39 cellular contexts compared by ENCODE assay signal in the genomic region with DNA sequence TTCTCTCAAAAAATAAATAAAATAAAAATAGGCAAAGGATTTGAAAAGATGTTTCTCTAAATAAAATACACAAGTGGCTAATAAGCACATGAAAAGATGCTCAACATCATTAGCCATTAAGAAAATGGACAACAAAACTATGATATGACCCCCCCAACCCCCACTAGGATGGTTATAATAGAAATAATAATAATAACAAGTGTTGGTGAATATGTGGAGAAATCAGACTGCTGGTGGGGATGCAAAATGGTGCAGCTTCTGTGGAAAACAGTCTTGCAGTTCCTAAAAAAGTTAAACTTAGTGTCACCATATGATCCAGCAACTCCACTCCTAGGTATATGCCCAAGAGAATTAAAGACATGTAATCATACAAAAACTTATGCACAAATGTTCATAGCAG. TPM values are rescaled to one million over a fixed set of nuclear protein-coding genes. Genes with fewer than 3 reads are reported as not detected.
"Had no signal": no experiment of that assay in that cellular context is flagged by ENCODE, and none has a peak within 500 bp of the region (broad histone marks: within the 10 kb centered on the region; RNA-seq: fewer than 3 reads in every experiment).

No MANE protein-coding gene starts in this region.

- H3K36me3 ChIP-seq: MG63 had no signal

- H3K9me3 ChIP-seq: MG63 had no signal

- H3K4me3 ChIP-seq: MG63 had no signal

- H3K27me3 ChIP-seq: MG63 had no signal

- DNase-seq: Karpas-422, Kasumi-1, MG63, MM.1S, MV-4-11, NCI-H1048, NCI-H1092, NCI-H1092 treated with DMSO at 0.1 percent for 48 hours, NCI-H1105, NCI-H1105 treated with DMSO at 0.1 percent for 48 hours, NCI-H1417, NCI-H1417 treated with DMSO at 0.1 percent for 48 hours, NCI-H1436, NCI-H1436 treated with DMSO at 0.1 percent for 48 hours, NCI-H146, NCI-H1694, NCI-H1694 treated with DMSO at 0.1 percent for 48 hours, NCI-H187, NCI-H187 treated with DMSO at 0.1 percent for 48 hours, NCI-H1930, NCI-H2029, NCI-H2029 treated with DMSO at 0.1 percent for 48 hours, NCI-H2081, NCI-H2081 treated with DMSO at 0.1 percent for 48 hours, NCI-H2107, NCI-H2171, NCI-H2171 treated with DMSO at 0.1 percent for 48 hours, NCI-H2227 treated with DMSO at 0.1 percent for 48 hours, NCI-H226, NCI-H345, NCI-H446, NCI-H446 treated with DMSO at 0.1 percent for 48 hours, NCI-H510A, NCI-H510A treated with DMSO at 0.1 percent for 48 hours, NCI-H524 had no signal

RNA-seq across cellular contexts. Expression of gene MYCBPAP, which starts 9.0 kb away (rescaled TPM):
- total RNA-seq: M059J had no signal

RNA-seq across cellular contexts. Expression of gene CHAD, which starts 30.6 kb away (rescaled TPM):
- total RNA-seq: LHCN-M2, M059J, MCF 10A, NCI-H460 had no signal
